ENCODE assay signal across 12 cellular contexts in genomic region chr9:107044872-107045271, GRCh38.
DNase-seq lines count a peak whose midpoint lies in the region; ATAC-seq, FAIRE-seq and TF ChIP-seq lines count a peak whose summit lies in the region.
"Had no signal": no experiment of that assay in that cellular context is flagged by ENCODE, and none has a peak within 500 bp of the region (broad histone marks: within the 10 kb centered on the region; RNA-seq: fewer than 3 reads in every experiment).

No MANE protein-coding gene starts in this region.

- 48% methylated on average over 3 of the region's 4 CpGs for WGBS in A549 (ENCODE audit: missing lambda C conversion rate)
- 85% methylated on average over 4 of the region's 4 CpGs for WGBS in mammary epithelial cell (ENCODE audit: low coverage, missing lambda C conversion rate)
- WGBS in heart right ventricle, 2 donors = 89% methylated on average over 4 of the region's 4 CpGs

- in situ Hi-C loops in mammary epithelial cell (cut with MboI; ENCODE audit: low sequenced_read_pairs in 2 of 2) = no loop called here

- peak in 1 of 2 experiments; percentile 17; a peak in 1 of 5 replicates for TF ChIP-seq RAD21 in A549 (conservative IDR thresholded peaks at IDR 0.05 in 1 of 2, IDR thresholded peaks at IDR 0.05 in 1 of 2)

- DNase-seq in A549 (ENCODE audit: low read depth in 1 of 2, low spot score in 1 of 2) (no peak), COLO668 (lab: John Stamatoyannopoulos, UW; ENCODE audit: unreplicated experiment) (peak; percentile 27), mammary epithelial cell (no peak), heart right ventricle (no peak), HCEC 1CT (no peak), GM03348 (ENCODE audit: low spot score) (no peak), H4 (ENCODE audit: low spot score) (no peak)
- DNase-seq: stimulated activated naive CD4-positive, alpha-beta T cell had no signal

- H3K27ac ChIP-seq in A549 (no peak overlapping the region), mammary epithelial cell (ENCODE audit: insufficient read depth, low read depth, low read length) (no peak overlapping the region), heart right ventricle (no peak overlapping the region)
- H3K27ac ChIP-seq: left lung, SJSA1 had no signal

- H4K20me1 ChIP-seq in Loucy (ENCODE audit: insufficient read depth, low read length, poor library complexity, severe bottlenecking) (no peaks in the 10 kb centered on the region), mammary epithelial cell (ENCODE audit: insufficient read depth, low read length) (no peaks in the 10 kb centered on the region)

- intact Hi-C loops in mammary epithelial cell (cut with micrococcal nuclease) = loop anchor here (2.0 to 10.0 kb wide), 2 partner anchors 182 to 1140 kb away; partner anchors contain the start of gene ZNF462
- intact Hi-C loops in heart right ventricle (cut with DNase I) = loop anchor here in 1 of 10 donors (10.0 kb wide), 1 partner anchor 390 kb away; no protein-coding TSS in a partner anchor

- no peak overlapping the region for H2AFZ ChIP-seq in Loucy (ENCODE audit: low read length)
- no peak overlapping the region for H2AFZ ChIP-seq in mammary epithelial cell (ENCODE audit: low read depth, low read length)

- H3K36me3 ChIP-seq in Loucy (ENCODE audit: insufficient read depth, low read length) = no peaks in the 10 kb centered on the region
- H3K36me3 ChIP-seq in mammary epithelial cell (ENCODE audit: insufficient read depth, low read length) = no peaks in the 10 kb centered on the region
- H3K36me3 ChIP-seq in heart right ventricle = no peaks in the 10 kb centered on the region
- H3K36me3 ChIP-seq: left lung, SJSA1 had no signal

- no peak for TF ChIP-seq POLR2A in A549 (IDR thresholded peaks at IDR 0.05; ENCODE audit: low read length)

- no TSS peak for BruUV-seq in mammary epithelial cell (replicated peaks; lab: Mats Ljungman, UMichigan)

- no peak overlapping the region for H3K9ac ChIP-seq in Loucy (ENCODE audit: low read depth, low read length, poor library complexity, severe bottlenecking)
- H3K9ac ChIP-seq in mammary epithelial cell (ENCODE audit: insufficient read depth, low read length) = no peak overlapping the region

- H3K4me1 ChIP-seq in A549 = no peaks in the 10 kb centered on the region
- H3K4me1 ChIP-seq in Loucy (ENCODE audit: insufficient read depth, low read length, poor library complexity, severe bottlenecking) = no peaks in the 10 kb centered on the region
- H3K4me1 ChIP-seq in mammary epithelial cell (ENCODE audit: insufficient read depth, low read length) = no peaks in the 10 kb centered on the region
- H3K4me1 ChIP-seq in heart right ventricle = peaks cover 0 to 8% (median 0%) of the 10 kb centered on the region in 9 donors
- H3K4me1 ChIP-seq: Caco-2, left lung had no signal

- TF ChIP-seq CTCF in A549 (IDR thresholded peaks at IDR 0.05) = 0 out of 3 replicates have a peak, but pooled peaks have one; percentile 16
- TF ChIP-seq CTCF in Loucy (conservative IDR thresholded peaks at IDR 0.05; ENCODE audit: low read length) = peak; percentile 60
- peak; percentile 30 to 42 for TF ChIP-seq CTCF in mammary epithelial cell (conservative IDR thresholded peaks at IDR 0.05 in 1 of 2, IDR thresholded peaks at IDR 0.05 in 1 of 2; ENCODE audit: extremely low read depth in 1 of 2, insufficient read depth in 1 of 2, low read depth in 1 of 2, low read length in 2 of 2)
- TF ChIP-seq CTCF in heart right ventricle (IDR thresholded peaks at IDR 0.05) = peak in 2 of 9 donors; percentile 11 to 12

- no peaks in the 10 kb centered on the region for H3F3A ChIP-seq in Loucy (ENCODE audit: low read depth)

- H3K9me2 ChIP-seq in Loucy (replicated peaks; ENCODE audit: low read depth, low read length) = no peaks in the 10 kb centered on the region

- H3K79me2 ChIP-seq in Loucy (ENCODE audit: insufficient read depth, low read length) (no peaks in the 10 kb centered on the region), mammary epithelial cell (ENCODE audit: insufficient read depth, low read length) (no peaks in the 10 kb centered on the region)

- H3K27me3 ChIP-seq in Loucy (ENCODE audit: insufficient read depth, low read length, poor library complexity, severe bottlenecking) (no peaks in the 10 kb centered on the region), mammary epithelial cell (ENCODE audit: insufficient read depth, low read length) (no peaks in the 10 kb centered on the region), heart right ventricle (no peaks in the 10 kb centered on the region)
- H3K27me3 ChIP-seq: left lung, SJSA1 had no signal

- H3K4me3 ChIP-seq in A549 (no peak overlapping the region), Loucy (ENCODE audit: low read length, poor library complexity, severe bottlenecking) (no peak overlapping the region), mammary epithelial cell (replicated peaks in 1 of 3; ENCODE audit: insufficient read depth in 1 of 3, low read depth in 2 of 3, low read length in 3 of 3) (no peak overlapping the region), heart right ventricle (no peak overlapping the region)
- H3K4me3 ChIP-seq: left lung, SJSA1 had no signal

- dilution Hi-C loops in mammary epithelial cell (cut with HindIII; ENCODE audit: low sequenced_read_pairs) = no loop called here

- CTCF ChIA-PET in A549 (lab: Yijun Ruan, JAX) (interaction anchor here (0.9 to 1.4 kb wide), 3 partner anchors 12 to 53 kb away, joined by 3 to 4 read pairs (median 3); no protein-coding TSS in a partner anchor), mammary epithelial cell (lab: Charles Lee; ENCODE audit: low non-redundant PET) (interaction anchor here (0.6 kb wide), 1 partner anchor 180 kb away, joined by 3 read pairs; no protein-coding TSS in a partner anchor)

- ATAC-seq in A549 (peak in 1 of 2 experiments; percentile 30; a peak in 1 of 6 replicates), heart right ventricle (no peak)
- ATAC-seq: left lung had no signal

- POLR2A ChIA-PET in A549 (lab: Yijun Ruan, JAX) = no interaction called here

- no peaks in the 10 kb centered on the region for H3K9me3 ChIP-seq in A549
- no peaks in the 10 kb centered on the region for H3K9me3 ChIP-seq in Loucy (ENCODE audit: insufficient read depth, low read depth, low read length)
- no peaks in the 10 kb centered on the region for H3K9me3 ChIP-seq in mammary epithelial cell (replicated peaks; ENCODE audit: insufficient read depth, low read length)
- H3K9me3 ChIP-seq in heart right ventricle = no peaks in the 10 kb centered on the region
- H3K9me3 ChIP-seq: Caco-2, left lung, SJSA1 had no signal

- TF ChIP-seq EP300 in A549 (IDR thresholded peaks at IDR 0.05) = no peak

- FAIRE-seq in A549 (lab: Jason Lieb, UNC) = no peak

- no peak overlapping the region for H3K4me2 ChIP-seq in A549
- no peak overlapping the region for H3K4me2 ChIP-seq in Loucy (ENCODE audit: low read depth, low read length, poor library complexity, severe bottlenecking)
- no peak overlapping the region for H3K4me2 ChIP-seq in mammary epithelial cell (ENCODE audit: insufficient read depth, low read depth, low read length)

TF ChIP-seq in A549, 52 proteins besides CTCF, POLR2A, EP300 and RAD21:
- TF ChIP-seq EHMT2 (IDR thresholded peaks at IDR 0.05; ENCODE audit: low read depth) = no peak
- no peak for TF ChIP-seq ESRRA (IDR thresholded peaks at IDR 0.05; ENCODE audit: borderline replicate concordance, low read length)
- TF ChIP-seq ATOH8 (CRISPR knock-in tag; IDR thresholded peaks at IDR 0.05; ENCODE audit: low read depth) = no peak
- TF ChIP-seq ZNF302 (CRISPR knock-in tag; IDR thresholded peaks at IDR 0.05) = no peak
- no peak for TF ChIP-seq JUN (IDR thresholded peaks at IDR 0.05)
- no peak for TF ChIP-seq HOXB5 (CRISPR knock-in tag; IDR thresholded peaks at IDR 0.05)
- no peak for TF ChIP-seq RNF2 (IDR thresholded peaks at IDR 0.05; ENCODE audit: borderline replicate concordance, low read depth)
- no peak for TF ChIP-seq PBX3 (IDR thresholded peaks at IDR 0.05)
- TF ChIP-seq ZSCAN20 (CRISPR knock-in tag; IDR thresholded peaks at IDR 0.05) = no peak
- no peak for TF ChIP-seq SREBF2 (IDR thresholded peaks at IDR 0.05)
- no peak for TF ChIP-seq ELK1 (IDR thresholded peaks at IDR 0.05; ENCODE audit: low read depth, low read length)
